ENCODE assay signal across 26 cellular contexts in the genomic region with DNA sequence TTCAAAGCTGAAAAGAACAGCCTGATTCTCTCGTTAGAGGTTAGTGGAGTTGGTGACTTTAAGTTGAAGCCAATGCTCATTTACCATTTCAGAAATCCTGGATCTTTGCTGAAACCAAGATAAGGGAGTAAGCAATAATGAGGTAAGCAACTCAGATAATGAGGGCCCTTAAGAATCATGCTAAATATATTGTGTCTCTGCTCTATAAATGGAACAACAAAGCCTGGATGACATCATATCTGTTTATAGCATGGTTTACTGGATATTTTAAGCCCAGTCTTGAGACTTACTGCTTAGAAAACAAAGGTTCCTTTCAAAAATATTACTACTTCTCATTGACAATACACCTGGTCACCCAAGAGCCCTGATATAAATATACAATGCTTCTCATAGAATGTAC.
"Had no signal": no experiment of that assay in that cellular context is flagged by ENCODE, and none has a peak within 500 bp of the region (broad histone marks: within the 10 kb centered on the region; RNA-seq: fewer than 3 reads in every experiment).

No MANE protein-coding gene starts in this region.

- FAIRE-seq: HepG2 had no signal

- H3K36me3 ChIP-seq: SJCRH30 had no signal

- H3K4me3 ChIP-seq: SJCRH30 had no signal

- ATAC-seq: HepG2, Panc1, PC-3, SK-N-SH treated with all-trans-retinoic acid at 6 μM for 48 hours had no signal

- H3K27me3 ChIP-seq: SJCRH30 had no signal

- DNase-seq: IMR-90; Kasumi-1; KG1; MV-4-11; NCI-H1092; NCI-H1105 treated with DMSO at 0.1 percent for 48 hours; NCI-H1417 treated with DMSO at 0.1 percent for 48 hours; NCI-H146; NCI-H1694 treated with DMSO at 0.1 percent for 48 hours; NCI-H1930; NCI-H2081; NCI-H2107; NCI-H226; NCI-H446; NCI-H510A; NCI-H524 treated with DMSO at 0.1 percent for 48 hours; NCI-H69; NCI-H774; NK-92 treated with Interleukin-12 subunit alpha and Interleukin-12 subunit beta, amount 100 ng/mL, for 24 hours; PC-3; SHP77 treated with DMSO at 0.1 percent for 48 hours; SJCRH30 had no signal

- H3K27ac ChIP-seq: RWPE1, SJCRH30 had no signal

- H3K9me3 ChIP-seq: SJCRH30 had no signal
